10 cellular contexts compared by ENCODE assay signal in genomic region chr11:112525270-112525669, GRCh38.
A peak's percentile ranks its signal among the peaks of the same experiment; 100 is the strongest.
DNase-seq lines count a peak whose midpoint lies in the region; ATAC-seq and TF ChIP-seq lines count a peak whose summit lies in the region.
"Had no signal": no experiment of that assay in that cellular context is flagged by ENCODE, and none has a peak within 500 bp of the region (broad histone marks: within the 10 kb centered on the region; RNA-seq: fewer than 3 reads in every experiment).

No MANE protein-coding gene starts in this region.

- no peaks in the 10 kb centered on the region for H3K36me3 ChIP-seq in gastroesophageal sphincter
- H3K36me3 ChIP-seq in psoas muscle (ENCODE audit: insufficient read depth in 1 of 2, low read depth in 1 of 2) = no peaks in the 10 kb centered on the region
- no peaks in the 10 kb centered on the region for H3K36me3 ChIP-seq in prostate gland
- H3K36me3 ChIP-seq: suprapubic skin had no signal

- peak overlapping the region in 2 of 4 donors; percentile 51 to 58 for H3K27ac ChIP-seq in gastroesophageal sphincter
- peak overlapping the region; percentile 37 for H3K27ac ChIP-seq in psoas muscle
- H3K27ac ChIP-seq in prostate gland = no peak overlapping the region
- H3K27ac ChIP-seq: suprapubic skin had no signal

- H3K27me3 ChIP-seq in gastroesophageal sphincter = no peaks in the 10 kb centered on the region
- H3K27me3 ChIP-seq in psoas muscle (ENCODE audit: insufficient read depth in 3 of 3, low read length in 2 of 3) = no peaks in the 10 kb centered on the region
- H3K27me3 ChIP-seq in prostate gland (replicated peaks; ENCODE audit: insufficient read depth) = no peaks in the 10 kb centered on the region

- 43 to 90% methylated on average over 3 to 4 of the region's 5 CpGs for WGBS in gastroesophageal sphincter (ENCODE audit: low coverage in 1 of 2), 2 donors
- WGBS in psoas muscle, 3 donors = 26 to 57% (median 28%) methylated on average over 5 of the region's 5 CpGs
- WGBS in prostate gland = 74% methylated on average over 4 of the region's 5 CpGs

- TF ChIP-seq POLR2A in gastroesophageal sphincter (IDR thresholded peaks at IDR 0.05) (no peak), prostate gland (IDR thresholded peaks at IDR 0.05) (no peak)

- H3K4me3 ChIP-seq in gastroesophageal sphincter (no peak overlapping the region), psoas muscle (no peak overlapping the region), prostate gland (no peak overlapping the region)
- H3K4me3 ChIP-seq: suprapubic skin had no signal

- ATAC-seq in gastroesophageal sphincter (peak; percentile 59), psoas muscle (peak in 3 of 4 donors; percentile 41 to 54 (median 42)), HG02852 (IDR thresholded peaks at IDR 0.05; ENCODE audit: unreplicated experiment) (no peak), GM21526 (IDR thresholded peaks at IDR 0.05; ENCODE audit: low FRiP score, unreplicated experiment) (no peak)

- no peak for TF ChIP-seq CTCF in gastroesophageal sphincter (IDR thresholded peaks at IDR 0.05)
- TF ChIP-seq CTCF in psoas muscle (IDR thresholded peaks at IDR 0.05) = no peak
- no peak for TF ChIP-seq CTCF in prostate gland (IDR thresholded peaks at IDR 0.05)

- TF ChIP-seq EP300 in gastroesophageal sphincter (IDR thresholded peaks at IDR 0.05) = no peak

- no peaks in the 10 kb centered on the region for H3K9me3 ChIP-seq in gastroesophageal sphincter
- no peaks in the 10 kb centered on the region for H3K9me3 ChIP-seq in psoas muscle
- no peaks in the 10 kb centered on the region for H3K9me3 ChIP-seq in prostate gland
- H3K9me3 ChIP-seq: suprapubic skin had no signal

- intact Hi-C loops in psoas muscle (cut with DNase I) (no loop called here), prostate gland (cut with DNase I) (no loop called here)

- peaks cover 0 to 35% (median 12%) of the 10 kb centered on the region in 3 donors for H3K4me1 ChIP-seq in gastroesophageal sphincter
- H3K4me1 ChIP-seq in psoas muscle = peaks cover 37% of the 10 kb centered on the region
- H3K4me1 ChIP-seq in prostate gland (replicated peaks) = no peaks in the 10 kb centered on the region

- peak; percentile 19 for DNase-seq in Daoy (ENCODE audit: low read depth)
- peak; percentile 23 for DNase-seq in UCSD-AML1 (lab: John Stamatoyannopoulos, UW; ENCODE audit: unreplicated experiment)
- peak in 1 of 2 donors; percentile 19 for DNase-seq in psoas muscle
- no peak for DNase-seq in NCI-H345 (lab: John Stamatoyannopoulos, UW)
- no peak for DNase-seq in prostate gland (ENCODE audit: low spot score)
- DNase-seq: activated naive CD8-positive, alpha-beta T cell treated with anti-CD3 and anti-CD28 coated beads, Interleukin-2, amount 10 ng/mL, durations not matched to agents 7 days and 5 days had no signal

Comparison
In these comparisons a context has a peak if more than half of its experiments do, and no peak if none do; other contexts are left out.
1. DNase-seq: peak in Daoy (single experiment) and UCSD-AML1 (single experiment); none in NCI-H345 (single experiment) and prostate gland (single experiment).
2. ATAC-seq: peak in gastroesophageal sphincter (single experiment) and psoas muscle (3 of 4); none in HG02852 (single experiment) and GM21526 (single experiment).